In the genomic region with DNA sequence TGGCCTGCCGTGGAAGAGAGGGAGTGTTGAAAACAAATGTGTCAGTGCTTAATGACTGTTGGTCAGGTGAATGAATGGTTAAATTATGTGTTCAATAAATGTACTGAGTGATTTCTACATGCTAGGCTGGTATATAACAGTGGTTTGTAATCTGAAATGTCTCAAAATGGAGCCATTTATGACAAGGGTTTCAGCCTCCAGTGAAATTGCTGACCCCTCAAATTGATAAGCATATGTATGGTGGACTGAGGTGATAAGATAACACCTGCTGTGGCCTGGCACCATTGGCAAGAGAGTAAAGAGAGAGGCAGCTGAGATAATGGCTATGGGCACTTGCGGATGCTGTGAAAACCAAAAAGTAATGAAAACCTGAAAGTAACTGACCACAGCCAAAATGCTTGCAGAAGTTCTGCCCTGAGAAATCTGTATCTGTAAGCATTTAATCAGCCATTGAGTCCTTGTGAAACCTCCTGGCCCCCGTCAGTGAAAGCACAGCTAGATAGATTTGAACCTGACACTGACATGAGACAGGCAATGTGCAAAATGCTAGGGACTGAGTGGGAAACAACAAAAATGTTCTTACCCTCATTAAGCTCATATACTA, we compare ENCODE assay signal across 9 cellular contexts. TPM values are rescaled to one million over a fixed set of nuclear protein-coding genes. Genes with fewer than 3 reads are reported as not detected.
DNase-seq lines count a peak whose midpoint lies in the region; ATAC-seq and TF ChIP-seq lines count a peak whose summit lies in the region.
"Had no signal": no experiment of that assay in that cellular context is flagged by ENCODE, and none has a peak within 500 bp of the region (broad histone marks: within the 10 kb centered on the region; RNA-seq: fewer than 3 reads in every experiment).

No MANE protein-coding gene starts in this region.

- DNase-seq in Caco-2 (no peak), WTC11 (ENCODE audit: low spot score) (no peak), esophagus squamous epithelium (lab: John Stamatoyannopoulos, UW) (no peak), NCI-H128 (lab: John Stamatoyannopoulos, UW; ENCODE audit: unreplicated experiment) (no peak), SKM-1 (lab: John Stamatoyannopoulos, UW; ENCODE audit: unreplicated experiment) (no peak), Right ventricle myocardium superior (no peak)
- DNase-seq: effector CD8-positive, alpha-beta T cell had no signal

- CTCF ChIA-PET in Caco-2 (lab: Charles Lee), result no interaction called here
- CTCF ChIA-PET in WTC11 (lab: Charles Lee), result no interaction called here

- no peak for TF ChIP-seq POLR2A in esophagus squamous epithelium (IDR thresholded peaks at IDR 0.05)

- 65 to 78% methylated on average over 3 of the region's 3 CpGs for WGBS in esophagus squamous epithelium, 2 donors

- no peak for TF ChIP-seq CTCF in Caco-2 (IDR thresholded peaks at IDR 0.05; ENCODE audit: insufficient read depth in 1 of 2, low read depth in 1 of 2, low read length in 1 of 2, severe bottlenecking in 1 of 2, unreplicated experiment in 1 of 2)
- TF ChIP-seq CTCF in WTC11 (IDR thresholded peaks at IDR 0.05), result no peak
- TF ChIP-seq CTCF in esophagus squamous epithelium (IDR thresholded peaks at IDR 0.05), result no peak

- no peaks in the 10 kb centered on the region for H3K9me3 ChIP-seq in Caco-2
- no peaks in the 10 kb centered on the region for H3K9me3 ChIP-seq in esophagus squamous epithelium

- H3K27me3 Mint-ChIP-seq in Caco-2 (ENCODE audit: insufficient read depth, unreplicated experiment) (no peaks in the 10 kb centered on the region), WTC11 (ENCODE audit: low read depth) (peaks cover 2% of the 10 kb centered on the region; the same call in 1 of the 2 replicates)

- POLR2A ChIA-PET in Caco-2 (lab: Charles Lee) (no interaction called here), WTC11 (lab: Charles Lee) (no interaction called here)

- H3K4me3 Mint-ChIP-seq in Caco-2 (ENCODE audit: unreplicated experiment) (peak overlapping the region; percentile 81), WTC11 (peak overlapping the region; percentile 18)

- H3K27me3 ChIP-seq in Caco-2 (replicated peaks; ENCODE audit: control insufficient read depth, insufficient read depth, low read length) (no peaks in the 10 kb centered on the region), esophagus squamous epithelium (peaks cover 0 to 49% (median 3%) of the 10 kb centered on the region in 4 donors)

- H3K9me3 Mint-ChIP-seq in Caco-2 (ENCODE audit: unreplicated experiment) (peaks cover 12% of the 10 kb centered on the region), WTC11 (peaks cover 2% of the 10 kb centered on the region)

- no TSS peak for BruUV-seq in Caco-2 (replicated peaks; lab: Mats Ljungman, UMichigan)

- H3K36me3 ChIP-seq in Caco-2 (ENCODE audit: control insufficient read depth, insufficient read depth, low read length), result no peaks in the 10 kb centered on the region
- H3K36me3 ChIP-seq in esophagus squamous epithelium, result no peaks in the 10 kb centered on the region

- H3K36me3 Mint-ChIP-seq in Caco-2 (ENCODE audit: insufficient read depth, unreplicated experiment), result peaks cover 25% of the 10 kb centered on the region
- peaks cover 7% of the 10 kb centered on the region; the same call in 1 of the 2 replicates for H3K36me3 Mint-ChIP-seq in WTC11

- H3K27ac Mint-ChIP-seq in Caco-2 (ENCODE audit: unreplicated experiment) (peak overlapping the region; percentile 99), WTC11 (peak overlapping the region; percentile 94)

- H3K4me1 ChIP-seq in Caco-2 (peaks cover 14% of the 10 kb centered on the region), esophagus squamous epithelium (peaks cover 0 to 14% (median 7%) of the 10 kb centered on the region in 3 donors)

- ATAC-seq in GM19438 (IDR thresholded peaks at IDR 0.05; ENCODE audit: low read depth, unreplicated experiment) (peak; percentile 35), HG03135 (IDR thresholded peaks at IDR 0.05; ENCODE audit: unreplicated experiment) (peak; percentile 44), WTC11 (no peak), Right ventricle myocardium superior (ENCODE audit: poor library complexity) (no peak)

- H3K4me1 Mint-ChIP-seq in Caco-2 (ENCODE audit: low read depth, unreplicated experiment) (peaks cover 25% of the 10 kb centered on the region), WTC11 (peaks cover 53% of the 10 kb centered on the region)

- intact Hi-C loops in Caco-2 (cut with micrococcal nuclease; ENCODE audit: unreplicated experiment) (no loop called here), esophagus squamous epithelium (cut with DNase I) (no loop called here), Right ventricle myocardium superior (cut with DNase I) (no loop called here)

- H3K27ac ChIP-seq in esophagus squamous epithelium, result no peak overlapping the region

- H3K4me3 ChIP-seq in Caco-2 (ENCODE audit: low read depth, low read length) (no peak overlapping the region), esophagus squamous epithelium (no peak overlapping the region)

TF ChIP-seq in WTC11, 78 proteins besides CTCF, POLR2A, EP300 and RAD21:
- TF ChIP-seq, protein P1, sequence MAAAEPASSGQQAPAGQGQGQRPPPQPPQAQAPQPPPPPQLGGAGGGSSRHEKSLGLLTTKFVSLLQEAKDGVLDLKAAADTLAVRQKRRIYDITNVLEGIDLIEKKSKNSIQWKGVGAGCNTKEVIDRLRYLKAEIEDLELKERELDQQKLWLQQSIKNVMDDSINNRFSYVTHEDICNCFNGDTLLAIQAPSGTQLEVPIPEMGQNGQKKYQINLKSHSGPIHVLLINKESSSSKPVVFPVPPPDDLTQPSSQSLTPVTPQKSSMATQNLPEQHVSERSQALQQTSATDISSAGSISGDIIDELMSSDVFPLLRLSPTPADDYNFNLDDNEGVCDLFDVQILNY (CRISPR knock-in tag; IDR thresholded peaks at IDR 0.05), result no peak
- TF ChIP-seq ZNF423 (CRISPR knock-in tag; IDR thresholded peaks at IDR 0.05) (no peak), ZNF512 (CRISPR knock-in tag; IDR thresholded peaks at IDR 0.05; ENCODE audit: borderline replicate concordance) (no peak)

RNA-seq across cellular contexts. Expression of gene BCAT1, which starts 1.4 kb away (rescaled TPM):
- 391 and 432 TPM in 2 replicates for total RNA-seq in Caco-2 (2022)
- total RNA-seq in WTC11 (2021), result 239 to 267 TPM (median 240 TPM) in 3 replicates
- total RNA-seq in esophagus squamous epithelium, result 10 to 100 TPM in 2 of 4 donors, 1 to 10 TPM in 1, under 1 TPM in 1; 0.87 to 28.3 (median 9.6) TPM
- total RNA-seq in Right ventricle myocardium superior, result 5.1 TPM

Comparison
In these comparisons a context has a peak if more than half of its experiments do, and no peak if none do; other contexts are left out.
1. ATAC-seq: peak in GM19438 (single experiment) and HG03135 (single experiment); none in WTC11 (single experiment) and Right ventricle myocardium superior (single experiment).